Comparison of ENCODE assay signal across 8 cellular contexts in the genomic region with DNA sequence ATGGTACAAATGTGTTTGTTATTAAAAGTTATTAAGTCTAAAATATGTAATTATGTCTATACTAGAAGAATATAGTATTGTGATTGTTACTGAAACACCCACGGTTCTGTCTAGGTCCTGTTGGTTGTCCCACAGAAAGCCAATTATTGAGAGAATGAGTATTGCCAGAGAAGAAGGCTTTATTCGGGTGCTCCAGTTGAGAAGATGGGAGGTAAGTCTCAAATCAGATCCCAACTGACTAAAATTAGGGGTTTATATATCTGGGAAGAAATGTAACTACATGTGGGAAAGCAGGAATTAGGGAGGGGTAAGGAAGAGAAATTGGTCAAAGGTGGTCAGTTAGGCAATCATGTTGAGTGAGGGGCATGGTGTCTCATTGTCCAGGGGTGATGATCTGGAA.
"Had no signal": no experiment of that assay in that cellular context is flagged by ENCODE, and none has a peak within 500 bp of the region (broad histone marks: within the 10 kb centered on the region; RNA-seq: fewer than 3 reads in every experiment).

No MANE protein-coding gene starts in this region.

- DNase-seq: H9, HCEC 1CT, KG1 had no signal

- H3K4me2 ChIP-seq: GM23338 had no signal

- H3K4me1 Mint-ChIP-seq: GM23338, H9, IgD-negative memory B cell had no signal

- H2AFZ ChIP-seq: GM23338 had no signal

- ATAC-seq: GM23338 had no signal

- H3K4me3 ChIP-seq: GM23338 had no signal

- H3K27ac Mint-ChIP-seq: GM23338, H9, IgD-negative memory B cell had no signal

- H3K4me3 Mint-ChIP-seq: GM23338, H9 had no signal

- FAIRE-seq: H1, H54, HTR-8/SVneo had no signal

- H3K27me3 Mint-ChIP-seq: IgD-negative memory B cell had no signal
